Comparison of ENCODE assay signal across 9 cellular contexts in the genomic region with DNA sequence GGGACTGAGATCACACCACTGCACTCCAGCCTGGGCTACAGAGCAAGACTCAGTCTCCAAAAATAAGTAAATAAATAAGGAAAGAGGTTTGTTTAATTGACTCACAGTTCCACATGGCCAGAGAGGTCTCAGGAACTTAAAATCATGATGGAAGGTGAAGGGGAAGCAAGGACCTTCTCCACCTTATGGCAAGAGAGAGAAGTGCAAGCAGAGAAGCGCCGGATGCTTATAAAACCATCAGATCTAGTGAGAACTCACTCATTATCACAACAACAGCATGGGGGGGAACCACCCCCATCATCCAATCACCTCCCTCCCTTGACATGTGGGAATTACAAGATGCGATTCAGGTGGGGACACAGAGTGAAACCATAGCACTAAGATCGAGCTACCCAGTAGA. TPM values are rescaled to one million over a fixed set of nuclear protein-coding genes. Genes with fewer than 3 reads are reported as not detected.
DNase-seq lines count a peak whose midpoint lies in the region; ATAC-seq and TF ChIP-seq lines count a peak whose summit lies in the region.
"Had no signal": no experiment of that assay in that cellular context is flagged by ENCODE, and none has a peak within 500 bp of the region (broad histone marks: within the 10 kb centered on the region; RNA-seq: fewer than 3 reads in every experiment).

No MANE protein-coding gene starts in this region.

- no peaks in the 10 kb centered on the region for H3K9me2 ChIP-seq in SK-N-SH

- TF ChIP-seq CTCF in SK-N-SH (IDR thresholded peaks at IDR 0.05) (peak; percentile 40), neural progenitor cell (IDR thresholded peaks at IDR 0.05) (peak; percentile 49)

- H3K9me3 Mint-ChIP-seq in neural progenitor cell = peaks cover 12% of the 10 kb centered on the region

- POLR2A ChIA-PET in SK-N-SH (lab: Yijun Ruan, JAX) = no interaction called here

- TF ChIP-seq RAD21 in SK-N-SH (IDR thresholded peaks at IDR 0.05; ENCODE audit: low read length) = peak; percentile 29; the same call in 1 of the 2 replicates

- H3K27me3 Mint-ChIP-seq in neural progenitor cell (ENCODE audit: insufficient read depth, low read depth) = peaks cover 2% of the 10 kb centered on the region

- H3K4me1 Mint-ChIP-seq in neural progenitor cell = no peaks in the 10 kb centered on the region

- DNase-seq in DMS 273 (lab: John Stamatoyannopoulos, UW; ENCODE audit: unreplicated experiment) (peak; percentile 47), DMS 273 treated with DMSO at 0.1 percent for 48 hours (lab: John Stamatoyannopoulos, UW) (no peak), SK-N-SH (no peak), neural progenitor cell (ENCODE audit: low spot score) (no peak), NCI-H345 (lab: John Stamatoyannopoulos, UW) (no peak)
- no peak for DNase-seq in activated CD8-positive, alpha-beta memory T cell treated with anti-CD3 and anti-CD28 coated beads, Interleukin-2, amount 50 U/mL, for 48 hours

- H3K9ac ChIP-seq in SK-N-SH (no peak overlapping the region), neural progenitor cell (no peak overlapping the region)

- H3K4me1 ChIP-seq in SK-N-SH (ENCODE audit: control insufficient read depth in 1 of 2, insufficient read depth in 2 of 2, low read depth in 1 of 2, low read length in 1 of 2) (no peaks in the 10 kb centered on the region), neural progenitor cell (no peaks in the 10 kb centered on the region)
- H3K4me1 ChIP-seq: SJSA1 had no signal

- H4K20me1 ChIP-seq in SK-N-SH (ENCODE audit: insufficient read depth) (no peaks in the 10 kb centered on the region), neural progenitor cell (ENCODE audit: low read depth) (no peaks in the 10 kb centered on the region)

- 84% methylated on average over 4 of the region's 4 CpGs for WGBS in SK-N-SH (ENCODE audit: low lambda C conversion rate)

- H3K4me3 Mint-ChIP-seq in neural progenitor cell = no peak overlapping the region

- H3K9me3 ChIP-seq in SK-N-SH (no peaks in the 10 kb centered on the region), neural progenitor cell (ENCODE audit: low read depth) (peaks cover 18% of the 10 kb centered on the region)
- H3K9me3 ChIP-seq: SJSA1 had no signal

- H3K27me3 ChIP-seq in SK-N-SH (ENCODE audit: insufficient read depth) (no peaks in the 10 kb centered on the region), neural progenitor cell (no peaks in the 10 kb centered on the region)
- H3K27me3 ChIP-seq: SJSA1 had no signal

- no peaks in the 10 kb centered on the region for H3K36me3 Mint-ChIP-seq in neural progenitor cell

- H3K27ac ChIP-seq in SK-N-SH (ENCODE audit: low read depth in 2 of 2, low read length in 1 of 2) (no peak overlapping the region), neural progenitor cell (no peak overlapping the region)
- H3K27ac ChIP-seq: SJSA1 had no signal

- H3F3A ChIP-seq in SK-N-SH (replicated peaks; ENCODE audit: insufficient read depth) (no peaks in the 10 kb centered on the region), neural progenitor cell (ENCODE audit: low read depth) (no peaks in the 10 kb centered on the region)

- no peaks in the 10 kb centered on the region for H3K79me2 ChIP-seq in SK-N-SH (ENCODE audit: insufficient read depth)
- no peaks in the 10 kb centered on the region for H3K79me2 ChIP-seq in neural progenitor cell (ENCODE audit: low read depth)

- H3K27ac Mint-ChIP-seq in neural progenitor cell = no peak overlapping the region

- H3K4me2 ChIP-seq in SK-N-SH (no peak overlapping the region), neural progenitor cell (no peak overlapping the region)

- H3K36me3 ChIP-seq in SK-N-SH (replicated peaks in 1 of 2; ENCODE audit: control insufficient read depth in 1 of 2, insufficient read depth in 2 of 2, low read length in 1 of 2) (no peaks in the 10 kb centered on the region), neural progenitor cell (no peaks in the 10 kb centered on the region)
- H3K36me3 ChIP-seq: SJSA1 had no signal

- ATAC-seq in HG02884 (IDR thresholded peaks at IDR 0.05; ENCODE audit: unreplicated experiment) (peak; percentile 62), HG03097 (IDR thresholded peaks at IDR 0.05; ENCODE audit: low FRiP score, unreplicated experiment) (no peak)

- H3K4me3 ChIP-seq in SK-N-SH (ENCODE audit: low read depth in 2 of 2, low read length in 1 of 2) = no peak overlapping the region
- no peak overlapping the region for H3K4me3 ChIP-seq in neural progenitor cell
- H3K4me3 ChIP-seq: SJSA1 had no signal

- CTCF ChIA-PET in SK-N-SH (lab: Yijun Ruan, JAX) = interaction anchor here (0.7 to 7.7 kb wide), 8 partner anchors 9 to 46 kb away, joined by 3 to 70 read pairs (median 4); no protein-coding TSS in a partner anchor

- TF ChIP-seq EP300 in SK-N-SH (IDR thresholded peaks at IDR 0.05; ENCODE audit: borderline replicate concordance in 1 of 2, low read depth in 1 of 2, low read length in 1 of 2) = no peak

- H2AFZ ChIP-seq in SK-N-SH (ENCODE audit: low read depth) (no peak overlapping the region), neural progenitor cell (replicated peaks) (no peak overlapping the region)

TF ChIP-seq in SK-N-SH, 30 proteins besides CTCF, POLR2A, EP300 and RAD21:
- TF ChIP-seq SMC3 (IDR thresholded peaks at IDR 0.05; ENCODE audit: low read depth, low read length) (peak; percentile 15; the same call in 1 of the 2 replicates), JUND (IDR thresholded peaks at IDR 0.05) (no peak)

RNA-seq across cellular contexts. Expression of a gene that starts 22.8 kb away (rescaled TPM):
- 72.6 and 86.7 TPM in 2 replicates for polyA plus RNA-seq in SK-N-SH (2012; rRNA removed)
- 71.7 and 77.5 TPM in 2 replicates for polyA plus RNA-seq in SK-N-SH (2012; cell fraction: cytosol; rRNA removed)
- polyA plus RNA-seq in SK-N-SH (2012; cell fraction: nucleus; rRNA removed) = 242 and 373 TPM in 2 replicates
- 27.4 and 33.8 TPM in 2 replicates for total RNA-seq in neural progenitor cell (ENCODE audit: low replicate concordance)
